ENCODE assay signal across 8 cellular contexts in genomic region chr3:197297020-197297419, GRCh38. TPM values are rescaled to one million over a fixed set of nuclear protein-coding genes. Genes with fewer than 3 reads are reported as not detected.
DNase-seq lines count a peak whose midpoint lies in the region; ATAC-seq and TF ChIP-seq lines count a peak whose summit lies in the region.

No MANE protein-coding gene starts in this region.

- CTCF ChIA-PET in activated CD4-positive, alpha-beta T cell treated with anti-CD3 and anti-CD28 coated beads, Interleukin-2, amount 10 ng/mL, durations not matched to agents 7 days and 5 days (lab: Charles Lee): no interaction called here

- peaks cover 0 to 47% (median 0%) of the 10 kb centered on the region in 3 donors for H3K4me1 ChIP-seq in gastroesophageal sphincter

- no peaks in the 10 kb centered on the region for H3K9me3 Mint-ChIP-seq in activated CD4-positive, alpha-beta T cell treated with anti-CD3 and anti-CD28 coated beads, Interleukin-2, amount 10 ng/mL, durations not matched to agents 7 days and 5 days

- H3K27ac ChIP-seq in VCaP (peak overlapping the region; percentile 90), gastroesophageal sphincter (peak overlapping the region in 3 of 4 donors; percentile 94 to 97 (median 95)), skin epidermis (peak overlapping the region; percentile 70 to 98 (median 95))

- WGBS in gastroesophageal sphincter (ENCODE audit: low coverage in 1 of 2), 2 donors: 1% methylated on average over 11 to 14 of the region's 14 CpGs

- DNase-seq in activated CD4-positive, alpha-beta T cell treated with anti-CD3 and anti-CD28 coated beads, Interleukin-2, amount 10 ng/mL, durations not matched to agents 7 days and 5 days: no peak
- no peak for DNase-seq in activated CD4-positive, alpha-beta T cell treated with anti-CD3 and anti-CD28 coated beads for 1 hour
- DNase-seq in H4 (ENCODE audit: low spot score): no peak

- POLR2A ChIA-PET in activated CD4-positive, alpha-beta T cell treated with anti-CD3 and anti-CD28 coated beads, Interleukin-2, amount 10 ng/mL, durations not matched to agents 7 days and 5 days (lab: Charles Lee): no interaction called here

- no peak for TF ChIP-seq CTCF in VCaP (conservative IDR thresholded peaks at IDR 0.05)
- TF ChIP-seq CTCF in gastroesophageal sphincter (IDR thresholded peaks at IDR 0.05): no peak

- no peaks in the 10 kb centered on the region for H3K27me3 ChIP-seq in gastroesophageal sphincter

- TF ChIP-seq EP300 in gastroesophageal sphincter (IDR thresholded peaks at IDR 0.05): no peak

- peaks cover 16% of the 10 kb centered on the region for H3K27me3 Mint-ChIP-seq in activated CD4-positive, alpha-beta T cell treated with anti-CD3 and anti-CD28 coated beads, Interleukin-2, amount 10 ng/mL, durations not matched to agents 7 days and 5 days

- ATAC-seq in gastroesophageal sphincter: no peak
- no peak for ATAC-seq in GM21367 (IDR thresholded peaks at IDR 0.05; ENCODE audit: unreplicated experiment)
- no peak for ATAC-seq in GM18505 (IDR thresholded peaks at IDR 0.05; ENCODE audit: unreplicated experiment)

- H3K27ac Mint-ChIP-seq in activated CD4-positive, alpha-beta T cell treated with anti-CD3 and anti-CD28 coated beads, Interleukin-2, amount 10 ng/mL, durations not matched to agents 7 days and 5 days: peak overlapping the region; percentile 92

- H3K36me3 ChIP-seq in gastroesophageal sphincter: peaks cover 0 to under 1% of the 10 kb centered on the region in 2 donors

- no peaks in the 10 kb centered on the region for H3K9me3 ChIP-seq in gastroesophageal sphincter

- peak overlapping the region; percentile 69 to 98 for H3K4me3 ChIP-seq in gastroesophageal sphincter
- peak overlapping the region; percentile 71 to 99 (median 95) for H3K4me3 ChIP-seq in skin epidermis

- H3K4me3 Mint-ChIP-seq in activated CD4-positive, alpha-beta T cell treated with anti-CD3 and anti-CD28 coated beads, Interleukin-2, amount 10 ng/mL, durations not matched to agents 7 days and 5 days: peak overlapping the region; percentile 92

- TF ChIP-seq POLR2A in gastroesophageal sphincter (IDR thresholded peaks at IDR 0.05): no peak
- TF ChIP-seq POLR2A in GM18505 (IDR thresholded peaks at IDR 0.05; ENCODE audit: borderline replicate concordance, extremely low read depth, insufficient read depth, insufficient read length): no peak

- H3K36me3 Mint-ChIP-seq in activated CD4-positive, alpha-beta T cell treated with anti-CD3 and anti-CD28 coated beads, Interleukin-2, amount 10 ng/mL, durations not matched to agents 7 days and 5 days (ENCODE audit: low read depth): peaks cover 24% of the 10 kb centered on the region

- peaks cover 41% of the 10 kb centered on the region for H3K4me1 Mint-ChIP-seq in activated CD4-positive, alpha-beta T cell treated with anti-CD3 and anti-CD28 coated beads, Interleukin-2, amount 10 ng/mL, durations not matched to agents 7 days and 5 days

RNA-seq across cellular contexts. Expression of gene DLG1, which starts 1.4 kb away (rescaled TPM):
- 10 to 100 TPM; 72.2 to 81.6 TPM for total RNA-seq in activated CD4-positive, alpha-beta T cell treated with anti-CD3 and anti-CD28 coated beads, Interleukin-2, amount 10 ng/mL, durations not matched to agents 7 days and 5 days
- total RNA-seq in gastroesophageal sphincter: 10 to 100 TPM; 71.4 to 90.4 (median 80.9) TPM
- total RNA-seq in H4 (2014; rRNA removed; shearing (Covaris generic)): 46.6 and 64.5 TPM in 2 replicates
